ENCODE assay signal across 1 cellular context in the genomic region with DNA sequence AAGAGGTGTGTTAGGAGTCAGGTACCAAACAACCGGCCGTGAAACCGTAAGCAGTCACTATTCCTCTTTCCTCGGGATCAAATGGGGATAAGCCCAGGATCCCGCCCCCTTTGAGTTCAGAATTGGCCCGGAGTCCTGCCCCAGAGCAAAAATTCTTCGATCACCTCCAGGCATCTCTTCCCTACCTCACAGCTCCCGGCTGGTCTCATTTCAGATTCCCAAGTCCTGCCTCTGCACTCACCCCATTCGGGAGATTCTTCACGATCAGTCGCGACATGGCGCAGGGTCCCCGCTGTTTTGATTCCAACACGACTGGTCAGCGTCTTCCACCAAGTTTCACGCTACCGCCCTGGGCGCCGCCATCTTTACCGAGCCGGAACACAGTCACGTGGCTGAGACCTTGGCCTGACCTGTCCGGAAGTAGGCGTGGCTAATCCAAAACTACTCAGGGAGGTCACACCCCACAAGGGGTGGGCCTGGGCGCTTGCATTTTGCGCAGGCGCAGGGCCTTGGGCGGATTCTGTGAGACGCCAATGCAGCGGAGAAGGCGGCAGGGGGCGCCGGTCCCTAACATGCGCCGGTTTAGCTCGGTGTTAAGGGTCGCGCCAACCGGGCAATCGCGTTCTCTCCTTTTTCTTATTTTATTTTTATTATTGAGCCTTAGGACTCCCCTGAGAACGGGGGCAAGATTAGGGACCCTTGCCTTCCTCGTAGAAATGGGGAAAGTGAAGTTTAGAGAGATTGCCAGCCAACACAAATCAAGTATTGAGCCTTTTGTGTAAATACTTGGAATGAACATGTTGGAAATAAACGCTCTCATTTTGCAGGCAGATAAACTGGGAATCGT.
TF ChIP-seq lines count a peak whose summit lies in the region.

A gene with protein sequence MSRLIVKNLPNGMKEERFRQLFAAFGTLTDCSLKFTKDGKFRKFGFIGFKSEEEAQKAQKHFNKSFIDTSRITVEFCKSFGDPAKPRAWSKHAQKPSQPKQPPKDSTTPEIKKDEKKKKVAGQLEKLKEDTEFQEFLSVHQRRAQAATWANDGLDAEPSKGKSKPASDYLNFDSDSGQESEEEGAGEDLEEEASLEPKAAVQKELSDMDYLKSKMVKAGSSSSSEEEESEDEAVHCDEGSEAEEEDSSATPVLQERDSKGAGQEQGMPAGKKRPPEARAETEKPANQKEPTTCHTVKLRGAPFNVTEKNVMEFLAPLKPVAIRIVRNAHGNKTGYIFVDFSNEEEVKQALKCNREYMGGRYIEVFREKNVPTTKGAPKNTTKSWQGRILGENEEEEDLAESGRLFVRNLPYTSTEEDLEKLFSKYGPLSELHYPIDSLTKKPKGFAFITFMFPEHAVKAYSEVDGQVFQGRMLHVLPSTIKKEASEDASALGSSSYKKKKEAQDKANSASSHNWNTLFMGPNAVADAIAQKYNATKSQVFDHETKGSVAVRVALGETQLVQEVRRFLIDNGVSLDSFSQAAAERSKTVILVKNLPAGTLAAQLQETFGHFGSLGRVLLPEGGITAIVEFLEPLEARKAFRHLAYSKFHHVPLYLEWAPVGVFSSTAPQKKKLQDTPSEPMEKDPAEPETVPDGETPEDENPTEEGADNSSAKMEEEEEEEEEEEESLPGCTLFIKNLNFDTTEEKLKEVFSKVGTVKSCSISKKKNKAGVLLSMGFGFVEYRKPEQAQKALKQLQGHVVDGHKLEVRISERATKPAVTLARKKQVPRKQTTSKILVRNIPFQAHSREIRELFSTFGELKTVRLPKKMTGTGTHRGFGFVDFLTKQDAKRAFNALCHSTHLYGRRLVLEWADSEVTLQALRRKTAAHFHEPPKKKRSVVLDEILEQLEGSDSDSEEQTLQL (minus strand): TSS at position 375 of the 847 bp plus-strand sequence. CDS start 98 bp downstream, at position 277.

TF ChIP-seq in HepG2, 621 proteins besides CTCF, POLR2A, EP300 and RAD21 (continued from another document and continues in another):
- TF ChIP-seq, protein P1, sequence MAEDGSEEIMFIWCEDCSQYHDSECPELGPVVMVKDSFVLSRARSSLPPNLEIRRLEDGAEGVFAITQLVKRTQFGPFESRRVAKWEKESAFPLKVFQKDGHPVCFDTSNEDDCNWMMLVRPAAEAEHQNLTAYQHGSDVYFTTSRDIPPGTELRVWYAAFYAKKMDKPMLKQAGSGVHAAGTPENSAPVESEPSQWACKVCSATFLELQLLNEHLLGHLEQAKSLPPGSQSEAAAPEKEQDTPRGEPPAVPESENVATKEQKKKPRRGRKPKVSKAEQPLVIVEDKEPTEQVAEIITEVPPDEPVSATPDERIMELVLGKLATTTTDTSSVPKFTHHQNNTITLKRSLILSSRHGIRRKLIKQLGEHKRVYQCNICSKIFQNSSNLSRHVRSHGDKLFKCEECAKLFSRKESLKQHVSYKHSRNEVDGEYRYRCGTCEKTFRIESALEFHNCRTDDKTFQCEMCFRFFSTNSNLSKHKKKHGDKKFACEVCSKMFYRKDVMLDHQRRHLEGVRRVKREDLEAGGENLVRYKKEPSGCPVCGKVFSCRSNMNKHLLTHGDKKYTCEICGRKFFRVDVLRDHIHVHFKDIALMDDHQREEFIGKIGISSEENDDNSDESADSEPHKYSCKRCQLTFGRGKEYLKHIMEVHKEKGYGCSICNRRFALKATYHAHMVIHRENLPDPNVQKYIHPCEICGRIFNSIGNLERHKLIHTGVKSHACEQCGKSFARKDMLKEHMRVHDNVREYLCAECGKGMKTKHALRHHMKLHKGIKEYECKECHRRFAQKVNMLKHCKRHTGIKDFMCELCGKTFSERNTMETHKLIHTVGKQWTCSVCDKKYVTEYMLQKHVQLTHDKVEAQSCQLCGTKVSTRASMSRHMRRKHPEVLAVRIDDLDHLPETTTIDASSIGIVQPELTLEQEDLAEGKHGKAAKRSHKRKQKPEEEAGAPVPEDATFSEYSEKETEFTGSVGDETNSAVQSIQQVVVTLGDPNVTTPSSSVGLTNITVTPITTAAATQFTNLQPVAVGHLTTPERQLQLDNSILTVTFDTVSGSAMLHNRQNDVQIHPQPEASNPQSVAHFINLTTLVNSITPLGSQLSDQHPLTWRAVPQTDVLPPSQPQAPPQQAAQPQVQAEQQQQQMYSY (CRISPR knock-in tag; IDR thresholded peaks at IDR 0.05): no peak
- TF ChIP-seq ZFP1 (CRISPR knock-in tag; IDR thresholded peaks at IDR 0.05): peak; percentile 66; the same call in 1 of the 2 replicates
- TF ChIP-seq ZBTB1 (CRISPR knock-in tag; IDR thresholded peaks at IDR 0.05; ENCODE audit: borderline replicate concordance): no peak
- TF ChIP-seq ZGPAT (CRISPR knock-in tag; IDR thresholded peaks at IDR 0.05): peak; percentile 78
- no peak for TF ChIP-seq YEATS2 (CRISPR knock-in tag; IDR thresholded peaks at IDR 0.05; ENCODE audit: borderline replicate concordance)
- TF ChIP-seq STAG1 (CRISPR knock-in tag; IDR thresholded peaks at IDR 0.05): peak; percentile 52
- TF ChIP-seq ZNF792 (CRISPR knock-in tag; IDR thresholded peaks at IDR 0.05): peak; percentile 52
- no peak for TF ChIP-seq ZNF296 (CRISPR knock-in tag; conservative IDR thresholded peaks at IDR 0.05)
- TF ChIP-seq NFATC3 (CRISPR knock-in tag; IDR thresholded peaks at IDR 0.05): peak; percentile 75; the same call in 1 of the 2 replicates
- TF ChIP-seq GLI4 (CRISPR knock-in tag; IDR thresholded peaks at IDR 0.05; ENCODE audit: borderline replicate concordance): no peak
- TF ChIP-seq HOMEZ (CRISPR knock-in tag; IDR thresholded peaks at IDR 0.05; ENCODE audit: low read depth): peak; percentile 41; the same call in 1 of the 2 replicates
- TF ChIP-seq ZMAT3 (CRISPR knock-in tag; conservative IDR thresholded peaks at IDR 0.05): 0 out of 2 replicates have a peak, but pooled peaks have one; percentile 18
- TF ChIP-seq IKZF4 (CRISPR knock-in tag; IDR thresholded peaks at IDR 0.05; ENCODE audit: borderline replicate concordance, low read depth, not compliant biosample characterization): no peak
- no peak for TF ChIP-seq U2AF1 (optimal IDR thresholded peaks at IDR 0.05; ENCODE audit: low read depth, low read length)
- peak; percentile 91; the same call in 1 of the 2 replicates for TF ChIP-seq CREB3 (CRISPR knock-in tag; IDR thresholded peaks at IDR 0.05)
- peak; percentile 51; the same call in 1 of the 2 replicates for TF ChIP-seq ZNF274 (CRISPR knock-in tag; IDR thresholded peaks at IDR 0.05)
- TF ChIP-seq, protein P2, sequence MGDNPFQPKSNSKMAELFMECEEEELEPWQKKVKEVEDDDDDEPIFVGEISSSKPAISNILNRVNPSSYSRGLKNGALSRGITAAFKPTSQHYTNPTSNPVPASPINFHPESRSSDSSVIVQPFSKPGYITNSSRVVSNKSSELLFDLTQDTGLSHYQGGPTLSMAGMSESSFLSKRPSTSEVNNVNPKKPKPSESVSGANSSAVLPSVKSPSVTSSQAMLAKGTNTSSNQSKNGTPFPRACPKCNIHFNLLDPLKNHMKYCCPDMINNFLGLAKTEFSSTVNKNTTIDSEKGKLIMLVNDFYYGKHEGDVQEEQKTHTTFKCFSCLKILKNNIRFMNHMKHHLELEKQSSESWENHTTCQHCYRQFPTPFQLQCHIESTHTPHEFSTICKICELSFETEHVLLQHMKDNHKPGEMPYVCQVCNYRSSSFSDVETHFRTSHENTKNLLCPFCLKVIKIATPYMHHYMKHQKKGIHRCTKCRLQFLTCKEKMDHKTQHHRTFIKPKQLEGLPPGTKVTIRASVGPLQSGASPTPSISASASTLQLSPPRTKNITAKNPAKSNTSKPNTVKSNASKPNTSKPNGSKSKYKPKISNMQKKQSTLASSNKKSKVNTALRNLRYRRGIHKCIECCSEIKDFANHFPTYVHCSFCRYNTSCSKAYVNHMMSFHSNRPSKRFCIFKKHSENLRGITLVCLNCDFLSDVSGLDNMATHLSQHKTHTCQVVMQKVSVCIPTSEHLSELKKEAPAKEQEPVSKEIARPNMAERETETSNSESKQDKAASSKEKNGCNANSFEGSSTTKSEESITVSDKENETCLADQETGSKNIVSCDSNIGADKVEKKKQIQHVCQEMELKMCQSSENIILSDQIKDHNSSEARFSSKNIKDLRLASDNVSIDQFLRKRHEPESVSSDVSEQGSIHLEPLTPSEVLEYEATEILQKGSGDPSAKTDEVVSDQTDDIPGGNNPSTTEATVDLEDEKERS (CRISPR knock-in tag; IDR thresholded peaks at IDR 0.05): 0 out of 2 replicates have a peak, but pooled peaks have one; percentile 58
- peak; percentile 82; the same call in 1 of the 2 replicates for TF ChIP-seq EHMT2 (IDR thresholded peaks at IDR 0.05; ENCODE audit: borderline replicate concordance, low read depth, low read length)
- TF ChIP-seq ZNF703 (CRISPR knock-in tag; IDR thresholded peaks at IDR 0.05; ENCODE audit: borderline replicate concordance): no peak
- TF ChIP-seq, protein P3, sequence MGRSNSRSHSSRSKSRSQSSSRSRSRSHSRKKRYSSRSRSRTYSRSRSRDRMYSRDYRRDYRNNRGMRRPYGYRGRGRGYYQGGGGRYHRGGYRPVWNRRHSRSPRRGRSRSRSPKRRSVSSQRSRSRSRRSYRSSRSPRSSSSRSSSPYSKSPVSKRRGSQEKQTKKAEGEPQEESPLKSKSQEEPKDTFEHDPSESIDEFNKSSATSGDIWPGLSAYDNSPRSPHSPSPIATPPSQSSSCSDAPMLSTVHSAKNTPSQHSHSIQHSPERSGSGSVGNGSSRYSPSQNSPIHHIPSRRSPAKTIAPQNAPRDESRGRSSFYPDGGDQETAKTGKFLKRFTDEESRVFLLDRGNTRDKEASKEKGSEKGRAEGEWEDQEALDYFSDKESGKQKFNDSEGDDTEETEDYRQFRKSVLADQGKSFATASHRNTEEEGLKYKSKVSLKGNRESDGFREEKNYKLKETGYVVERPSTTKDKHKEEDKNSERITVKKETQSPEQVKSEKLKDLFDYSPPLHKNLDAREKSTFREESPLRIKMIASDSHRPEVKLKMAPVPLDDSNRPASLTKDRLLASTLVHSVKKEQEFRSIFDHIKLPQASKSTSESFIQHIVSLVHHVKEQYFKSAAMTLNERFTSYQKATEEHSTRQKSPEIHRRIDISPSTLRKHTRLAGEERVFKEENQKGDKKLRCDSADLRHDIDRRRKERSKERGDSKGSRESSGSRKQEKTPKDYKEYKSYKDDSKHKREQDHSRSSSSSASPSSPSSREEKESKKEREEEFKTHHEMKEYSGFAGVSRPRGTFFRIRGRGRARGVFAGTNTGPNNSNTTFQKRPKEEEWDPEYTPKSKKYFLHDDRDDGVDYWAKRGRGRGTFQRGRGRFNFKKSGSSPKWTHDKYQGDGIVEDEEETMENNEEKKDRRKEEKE (IDR thresholded peaks at IDR 0.05): no peak
- peak; percentile 73 for TF ChIP-seq RBFOX2 (IDR thresholded peaks at IDR 0.05; ENCODE audit: low read depth, low read length)
- no peak for TF ChIP-seq ZHX2 (IDR thresholded peaks at IDR 0.05; ENCODE audit: low read depth)
- TF ChIP-seq ZHX2 (CRISPR knock-in tag; IDR thresholded peaks at IDR 0.05; ENCODE audit: borderline replicate concordance): no peak
